ENCODE assay signal across 16 cellular contexts in genomic region chr13:84983321-84983720, GRCh38.
DNase-seq lines count a peak whose midpoint lies in the region; ATAC-seq and TF ChIP-seq lines count a peak whose summit lies in the region.
"Had no signal": no experiment of that assay in that cellular context is flagged by ENCODE, and none has a peak within 500 bp of the region (broad histone marks: within the 10 kb centered on the region; RNA-seq: fewer than 3 reads in every experiment).

No MANE protein-coding gene starts in this region.

- H3K9me3 Mint-ChIP-seq in WTC11, result no peaks in the 10 kb centered on the region

- no peak overlapping the region for H3K9ac ChIP-seq in OCI-LY3 (ENCODE audit: low read length)
- H3K9ac ChIP-seq: BLaER1 had no signal

- DNase-seq in BE2C (no peak), WTC11 (ENCODE audit: low spot score) (no peak), left kidney (ENCODE audit: low read depth, low spot score) (peak; percentile 2), islet precursor cell (no peak), NCI-H128 (lab: John Stamatoyannopoulos, UW; ENCODE audit: unreplicated experiment) (no peak), NCI-H2227 (lab: John Stamatoyannopoulos, UW; ENCODE audit: unreplicated experiment) (no peak)
- DNase-seq: Caco-2; CD8-positive, alpha-beta memory T cell; DND-41; GF-D8; H7 had no signal

- no peaks in the 10 kb centered on the region for H3K4me1 ChIP-seq in BE2C
- H3K4me1 ChIP-seq in OCI-LY3 (ENCODE audit: low read length), result 0 out of 2 replicates have a peak, but pooled peaks cover 2% of the 10 kb centered on the region
- H3K4me1 ChIP-seq: BLaER1, Caco-2 had no signal

- no peaks in the 10 kb centered on the region for H4K20me1 ChIP-seq in OCI-LY3 (ENCODE audit: insufficient read depth, low read length)
- H4K20me1 ChIP-seq: BLaER1 had no signal

- H3K4me1 Mint-ChIP-seq in WTC11, result peaks cover 4% of the 10 kb centered on the region
- H3K4me1 Mint-ChIP-seq: CD8-positive, alpha-beta memory T cell; IgD-negative memory B cell had no signal

- H3K79me2 ChIP-seq in OCI-LY3 (ENCODE audit: low read length), result no peaks in the 10 kb centered on the region

- peak; percentile 16; the same call in 1 of the 2 replicates for TF ChIP-seq CTCF in BE2C (IDR thresholded peaks at IDR 0.05; ENCODE audit: low read depth, low read length)
- 0 out of 2 replicates have a peak, but pooled peaks have one; percentile 12 for TF ChIP-seq CTCF in OCI-LY3 (IDR thresholded peaks at IDR 0.05; ENCODE audit: low read depth, low read length)
- no peak for TF ChIP-seq CTCF in WTC11 (IDR thresholded peaks at IDR 0.05)

- H3K9me3 ChIP-seq in BE2C, result no peaks in the 10 kb centered on the region
- H3K9me3 ChIP-seq in OCI-LY3 (ENCODE audit: insufficient read depth, low read length), result no peaks in the 10 kb centered on the region
- H3K9me3 ChIP-seq: BLaER1, Caco-2 had no signal

- no peaks in the 10 kb centered on the region for H3K27me3 Mint-ChIP-seq in WTC11 (ENCODE audit: low read depth)
- H3K27me3 Mint-ChIP-seq: CD8-positive, alpha-beta memory T cell; IgD-negative memory B cell had no signal

- no peak overlapping the region for H2AFZ ChIP-seq in OCI-LY3 (ENCODE audit: low read depth, low read length)

- ATAC-seq in WTC11 (peak; percentile 65; the same call in 1 of the 2 replicates), HG02798 (IDR thresholded peaks at IDR 0.05; ENCODE audit: poor library complexity, unreplicated experiment) (no peak)

- no peak overlapping the region for H3K4me3 ChIP-seq in BE2C (ENCODE audit: low read depth, low read length)
- no peak overlapping the region for H3K4me3 ChIP-seq in OCI-LY3 (ENCODE audit: low read length)
- H3K4me3 ChIP-seq: BLaER1 had no signal

- H3K27me3 ChIP-seq in BE2C (no peaks in the 10 kb centered on the region), OCI-LY3 (ENCODE audit: low read depth, low read length) (no peaks in the 10 kb centered on the region)
- H3K27me3 ChIP-seq: BLaER1 had no signal

- H3K36me3 ChIP-seq in BE2C, result no peaks in the 10 kb centered on the region
- no peaks in the 10 kb centered on the region for H3K36me3 ChIP-seq in OCI-LY3 (replicated peaks; ENCODE audit: low read depth, low read length)
- H3K36me3 ChIP-seq: BLaER1 had no signal

- POLR2A ChIA-PET in WTC11 (lab: Charles Lee), result no interaction called here

- H3K27ac Mint-ChIP-seq in WTC11, result no peak overlapping the region
- H3K27ac Mint-ChIP-seq: CD8-positive, alpha-beta memory T cell had no signal

- H3K4me3 Mint-ChIP-seq in WTC11, result no peak overlapping the region
- H3K4me3 Mint-ChIP-seq: CD8-positive, alpha-beta memory T cell; IgD-negative memory B cell had no signal

- CTCF ChIA-PET in WTC11 (lab: Charles Lee), result no interaction called here

- H3K27ac ChIP-seq in OCI-LY3 (ENCODE audit: low read length), result no peak overlapping the region
- H3K27ac ChIP-seq: 22Rv1, BLaER1 had no signal

- no peaks in the 10 kb centered on the region for H3K36me3 Mint-ChIP-seq in WTC11
- H3K36me3 Mint-ChIP-seq: CD8-positive, alpha-beta memory T cell; IgD-negative memory B cell had no signal

- H3K4me2 ChIP-seq in OCI-LY3 (ENCODE audit: low read length), result no peak overlapping the region
- H3K4me2 ChIP-seq: BLaER1 had no signal

TF ChIP-seq in WTC11, 78 proteins besides CTCF, POLR2A, EP300 and RAD21:
- no peak for TF ChIP-seq ELF4 (CRISPR knock-in tag; IDR thresholded peaks at IDR 0.05; ENCODE audit: low read depth)
- TF ChIP-seq, protein P1, sequence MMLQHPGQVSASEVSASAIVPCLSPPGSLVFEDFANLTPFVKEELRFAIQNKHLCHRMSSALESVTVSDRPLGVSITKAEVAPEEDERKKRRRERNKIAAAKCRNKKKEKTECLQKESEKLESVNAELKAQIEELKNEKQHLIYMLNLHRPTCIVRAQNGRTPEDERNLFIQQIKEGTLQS (CRISPR knock-in tag; conservative IDR thresholded peaks at IDR 0.05), result no peak
- TF ChIP-seq CREB1 (CRISPR knock-in tag; IDR thresholded peaks at IDR 0.05), result no peak
- TF ChIP-seq ZBTB43 (CRISPR knock-in tag; IDR thresholded peaks at IDR 0.05), result no peak
- no peak for TF ChIP-seq SMAD4 (CRISPR knock-in tag; IDR thresholded peaks at IDR 0.05)
